11 cellular contexts compared by ENCODE assay signal in genomic region chr12:53975019-53975815, GRCh38. TPM values are rescaled to one million over a fixed set of nuclear protein-coding genes. Genes with fewer than 3 reads are reported as not detected.
DNase-seq lines count a peak whose midpoint lies in the region; ATAC-seq and TF ChIP-seq lines count a peak whose summit lies in the region.
"Had no signal": no experiment of that assay in that cellular context is flagged by ENCODE, and none has a peak within 500 bp of the region (broad histone marks: within the 10 kb centered on the region; RNA-seq: fewer than 3 reads in every experiment).

No MANE protein-coding gene starts in this region.

- H2BK120ac ChIP-seq in IMR-90 (ENCODE audit: low read depth, low read length), result no peak overlapping the region

- CTCF ChIA-PET in IMR-90 (lab: Yijun Ruan, JAX), result interaction anchor here (0.6 kb wide), 1 partner anchor 98 kb away, joined by 3 read pairs; no protein-coding TSS in a partner anchor

- H3K79me1 ChIP-seq in IMR-90 (ENCODE audit: low read depth in 1 of 2, low read length in 2 of 2), result no peaks in the 10 kb centered on the region

- in situ Hi-C loops in IMR-90 (cut with MboI; ENCODE audit: low sequenced_read_pairs), result no loop called here

- POLR2A ChIA-PET in IMR-90 (lab: Charles Lee; ENCODE audit: unreplicated experiment), result no interaction called here

- H2AK5ac ChIP-seq in IMR-90 (ENCODE audit: low read depth, low read length), result no peak overlapping the region

- TF ChIP-seq POLR2A in IMR-90 (IDR thresholded peaks at IDR 0.05; ENCODE audit: low read depth, low read length) (no peak), breast epithelium (IDR thresholded peaks at IDR 0.05) (no peak), body of pancreas (IDR thresholded peaks at IDR 0.05) (no peak)

- H2BK5ac ChIP-seq in IMR-90 (ENCODE audit: low read depth, low read length, poor library complexity, severe bottlenecking), result no peak overlapping the region

- H3K14ac ChIP-seq in IMR-90 (replicated peaks; ENCODE audit: low read depth, low read length), result no peak overlapping the region

- ATAC-seq in IMR-90 (ENCODE audit: low read depth) (no peak), GM19455 (IDR thresholded peaks at IDR 0.05; ENCODE audit: unreplicated experiment) (no peak), body of pancreas (no peak)

- H3K27me3 ChIP-seq in BLaER1 treated with 17β-estradiol and CSF1 and Interleukin-3, amounts not matched to agents 10 nM and 100 nM, result peaks cover 100% of the 10 kb centered on the region in 11 experiments
- H3K27me3 ChIP-seq in IMR-90 (ENCODE audit: control insufficient read depth, insufficient read depth, low read length), result peaks cover 97% of the 10 kb centered on the region
- peaks cover 11 to 94% of the 10 kb centered on the region in 2 donors for H3K27me3 ChIP-seq in breast epithelium
- peaks cover 100% of the 10 kb centered on the region for H3K27me3 ChIP-seq in neural progenitor cell
- peaks cover 3 to 78% of the 10 kb centered on the region in 2 donors for H3K27me3 ChIP-seq in body of pancreas

- no peak overlapping the region for H4K5ac ChIP-seq in IMR-90 (ENCODE audit: low read depth, low read length)

- no peak overlapping the region for H3K27ac ChIP-seq in BLaER1 treated with 17β-estradiol and CSF1 and Interleukin-3, amounts not matched to agents 10 nM and 100 nM
- H3K27ac ChIP-seq in IMR-90 (ENCODE audit: insufficient read depth, low read length) (no peak overlapping the region), breast epithelium (peak overlapping the region in 1 of 2 donors; percentile 25), neural progenitor cell (no peak overlapping the region), body of pancreas (no peak overlapping the region)

- H3K79me2 ChIP-seq in neural progenitor cell (ENCODE audit: low read depth), result no peaks in the 10 kb centered on the region

- H3K56ac ChIP-seq in IMR-90 (ENCODE audit: extremely low read depth, insufficient read depth, low read length), result no peak overlapping the region

- H3K27me3 Mint-ChIP-seq in neural progenitor cell (ENCODE audit: insufficient read depth, low read depth), result peaks cover 92% of the 10 kb centered on the region

- peaks cover 9 to 62% (median 34%) of the 10 kb centered on the region in 11 experiments for H3K9me3 ChIP-seq in BLaER1 treated with 17β-estradiol and CSF1 and Interleukin-3, amounts not matched to agents 10 nM and 100 nM (replicated peaks in 1 of 11)
- H3K9me3 ChIP-seq in IMR-90 (ENCODE audit: control insufficient read depth, insufficient read depth, low read length) (peaks cover 16% of the 10 kb centered on the region), breast epithelium (no peaks in the 10 kb centered on the region), neural progenitor cell (ENCODE audit: low read depth) (no peaks in the 10 kb centered on the region), body of pancreas (no peaks in the 10 kb centered on the region)

- 4% methylated on average over 8 of the region's 49 CpGs; no CpG with 5 or more reads in 1 of the 2 experiments for WGBS in IMR-90 (ENCODE audit: extremely low coverage in 2 of 2, insufficient read length in 1 of 2), 2 experiments
- 4 to 7% methylated on average over 42 to 45 of the region's 49 CpGs for WGBS in body of pancreas, 2 donors

- intact Hi-C loops in IMR-90 (cut with micrococcal nuclease), result no loop called here
- intact Hi-C loops in breast epithelium (cut with DNase I; ENCODE audit: low total_unique reads), result no loop called here
- intact Hi-C loops in body of pancreas (cut with DNase I), result no loop called here

- peaks cover 0 to 12% (median 5%) of the 10 kb centered on the region in 10 experiments; a peak in 9 of 20 replicates for H3K4me1 ChIP-seq in BLaER1 treated with 17β-estradiol and CSF1 and Interleukin-3, amounts not matched to agents 10 nM and 100 nM
- peaks cover 2% of the 10 kb centered on the region; the same call in 1 of the 2 replicates for H3K4me1 ChIP-seq in IMR-90 (ENCODE audit: control insufficient read depth, insufficient read depth, low read length)
- peaks cover 0 to 8% of the 10 kb centered on the region in 2 donors for H3K4me1 ChIP-seq in breast epithelium
- no peaks in the 10 kb centered on the region for H3K4me1 ChIP-seq in neural progenitor cell
- peaks cover 22% of the 10 kb centered on the region for H3K4me1 ChIP-seq in body of pancreas

- no peaks in the 10 kb centered on the region for H3K9me1 ChIP-seq in IMR-90 (ENCODE audit: insufficient read depth, low read length)

- H3K4me3 Mint-ChIP-seq in neural progenitor cell, result peak overlapping the region; percentile 72

- H2BK20ac ChIP-seq in IMR-90 (ENCODE audit: low read depth, low read length), result no peak overlapping the region

- H2AFZ ChIP-seq in IMR-90 (replicated peaks; ENCODE audit: low read length, poor library complexity) (peak overlapping the region; percentile 14), neural progenitor cell (replicated peaks) (no peak overlapping the region)

- no peak for DNase-seq in IMR-90
- DNase-seq in breast epithelium (ENCODE audit: low spot score in 2 of 2), result no peak
- DNase-seq in neural progenitor cell (ENCODE audit: low spot score), result peak; percentile 74
- no peak for DNase-seq in NCI-H2081 treated with DMSO at 0.1 percent for 48 hours (lab: John Stamatoyannopoulos, UW)
- DNase-seq in AG08396 (ENCODE audit: low spot score), result no peak
- DNase-seq in body of pancreas, result no peak
- DNase-seq: aorta, NCI-H1048 had no signal

- no peaks in the 10 kb centered on the region for H3K36me3 ChIP-seq in BLaER1 treated with 17β-estradiol and CSF1 and Interleukin-3, amounts not matched to agents 10 nM and 100 nM
- no peaks in the 10 kb centered on the region for H3K36me3 ChIP-seq in IMR-90 (ENCODE audit: control insufficient read depth, insufficient read depth, low read length)
- no peaks in the 10 kb centered on the region for H3K36me3 ChIP-seq in breast epithelium
- H3K36me3 ChIP-seq in neural progenitor cell, result no peaks in the 10 kb centered on the region
- no peaks in the 10 kb centered on the region for H3K36me3 ChIP-seq in body of pancreas (replicated peaks in 1 of 2; ENCODE audit: insufficient read depth in 1 of 2, low read depth in 2 of 2)

- no peak overlapping the region for H4K8ac ChIP-seq in IMR-90 (ENCODE audit: low read depth in 2 of 2, low read length in 2 of 2)

- peaks cover 5% of the 10 kb centered on the region for H3K9me3 Mint-ChIP-seq in neural progenitor cell

- no peak overlapping the region for H3K18ac ChIP-seq in IMR-90 (ENCODE audit: low read depth, low read length)

- no peaks in the 10 kb centered on the region for H3K4me1 Mint-ChIP-seq in neural progenitor cell

- H4K91ac ChIP-seq in IMR-90 (ENCODE audit: insufficient read depth, low read depth, low read length), result no peak overlapping the region

- H3K4ac ChIP-seq in IMR-90 (ENCODE audit: low read depth, low read length), result no peak overlapping the region

- H3K4me3 ChIP-seq in BLaER1 treated with 17β-estradiol and CSF1 and Interleukin-3, amounts not matched to agents 10 nM and 100 nM, result peak overlapping the region in 5 of 10 experiments; percentile 25 to 61 (median 58); a peak in 6 of 20 replicates
- H3K4me3 ChIP-seq in IMR-90 (ENCODE audit: insufficient read depth, low read depth, low read length) (no peak overlapping the region), breast epithelium (peak overlapping the region; percentile 42 to 65 (median 46)), neural progenitor cell (no peak overlapping the region), body of pancreas (no peak overlapping the region)

- H3F3A ChIP-seq in neural progenitor cell (ENCODE audit: low read depth), result no peaks in the 10 kb centered on the region

- H3K4me2 ChIP-seq in BLaER1 treated with 17β-estradiol and CSF1 and Interleukin-3, amounts not matched to agents 10 nM and 100 nM, result peak overlapping the region in 9 of 11 experiments; percentile 2 to 89 (median 78); a peak in 13 of 22 replicates
- peak overlapping the region; percentile 50; the same call in 1 of the 2 replicates for H3K4me2 ChIP-seq in IMR-90 (ENCODE audit: low read depth, low read length)
- H3K4me2 ChIP-seq in neural progenitor cell, result no peak overlapping the region

- BruUV-seq in IMR-90 (replicated peaks; lab: Mats Ljungman, UMichigan), result no TSS peak

- H2AK9ac ChIP-seq in IMR-90 (replicated peaks; ENCODE audit: low read depth, low read length, poor library complexity), result no peak overlapping the region

- no peaks in the 10 kb centered on the region for H3K36me3 Mint-ChIP-seq in neural progenitor cell

- no peak overlapping the region for H3K9ac ChIP-seq in BLaER1 treated with 17β-estradiol and CSF1 and Interleukin-3, amounts not matched to agents 10 nM and 100 nM
- H3K9ac ChIP-seq in IMR-90 (ENCODE audit: low read depth, low read length) (no peak overlapping the region), neural progenitor cell (no peak overlapping the region)

- dilution Hi-C loops in IMR-90 (cut with HindIII; ENCODE audit: low sequenced_read_pairs, unreplicated experiment), result no loop called here

- H3K27ac Mint-ChIP-seq in neural progenitor cell, result no peak overlapping the region

- no peak overlapping the region for H2BK15ac ChIP-seq in IMR-90 (ENCODE audit: low read depth, low read length)

- TF ChIP-seq RAD21 in IMR-90 (IDR thresholded peaks at IDR 0.05; ENCODE audit: low read length), result no peak

- TF ChIP-seq CTCF in IMR-90 (conservative IDR thresholded peaks at IDR 0.05; ENCODE audit: low read depth, low read length) (no peak), breast epithelium (IDR thresholded peaks at IDR 0.05) (no peak), neural progenitor cell (IDR thresholded peaks at IDR 0.05) (no peak), body of pancreas (IDR thresholded peaks at IDR 0.05) (no peak)

- peaks cover 0 to 86% (median 68%) of the 10 kb centered on the region in 11 experiments; a peak in 17 of 22 replicates for H4K20me1 ChIP-seq in BLaER1 treated with 17β-estradiol and CSF1 and Interleukin-3, amounts not matched to agents 10 nM and 100 nM
- H4K20me1 ChIP-seq in IMR-90 (ENCODE audit: insufficient read depth, low read length) (peaks cover 2% of the 10 kb centered on the region; the same call in 1 of the 2 replicates), neural progenitor cell (ENCODE audit: low read depth) (peaks cover 74% of the 10 kb centered on the region)

- no peak overlapping the region for H3K23ac ChIP-seq in IMR-90 (ENCODE audit: low read depth, low read length)

RNA-seq across cellular contexts. Expression of gene HOTAIR, which starts 0.5 kb away (rescaled TPM):
- total RNA-seq in IMR-90 (2012; rRNA removed) (not detected in 2 replicates), breast epithelium (1 to 10 TPM in 1 of 3 donors, under 1 TPM in 1, not detected in 1; 0.73 to 1.3 TPM), neural progenitor cell (ENCODE audit: low replicate concordance) (not detected in 2 replicates), body of pancreas (not detected)
- polyA plus RNA-seq in IMR-90 (2012; rRNA removed), result not detected in 2 replicates
- polyA plus RNA-seq in IMR-90 (2012; cell fraction: cytosol; rRNA removed), result not detected in 2 replicates
- polyA plus RNA-seq in IMR-90 (2012; cell fraction: nucleus; rRNA removed; ENCODE audit: low replicate concordance), result not detected in 2 replicates
- total RNA-seq: T-helper 1 cell treated with Interleukin-12 subunit alpha and Interleukin-12 subunit beta and Interleukin-4 antibody, amounts not matched to agents 30 ng/mL and 1 ng/mL, for 36 hours had no signal
- polyA plus RNA-seq: aorta had no signal

RNA-seq across cellular contexts. Expression of gene HOXC11, which starts 2.3 kb away (rescaled TPM):
- total RNA-seq in IMR-90 (2012; rRNA removed), result not detected in 2 replicates
- not detected in 2 replicates for polyA plus RNA-seq in IMR-90 (2012; rRNA removed)
- not detected in 2 replicates for polyA plus RNA-seq in IMR-90 (2012; cell fraction: cytosol; rRNA removed)
- polyA plus RNA-seq in IMR-90 (2012; cell fraction: nucleus; rRNA removed; ENCODE audit: low replicate concordance), result not detected in 2 replicates
- total RNA-seq in breast epithelium, result under 1 TPM in 1 of 3 donors, not detected in 2; 0.29 TPM
- not detected in 2 replicates for total RNA-seq in neural progenitor cell (ENCODE audit: low replicate concordance)
- total RNA-seq in body of pancreas, result not detected
- total RNA-seq: T-helper 1 cell treated with Interleukin-12 subunit alpha and Interleukin-12 subunit beta and Interleukin-4 antibody, amounts not matched to agents 30 ng/mL and 1 ng/mL, for 36 hours had no signal

RNA-seq across cellular contexts. Expression of gene HOXC10, which starts 9.7 kb away (rescaled TPM):
- not detected in 2 replicates for total RNA-seq in IMR-90 (2012; rRNA removed)
- polyA plus RNA-seq in IMR-90 (2012; rRNA removed), result 0.15 TPM in 1 of 2 replicates, not detected in the other
- not detected in 2 replicates for polyA plus RNA-seq in IMR-90 (2012; cell fraction: cytosol; rRNA removed)
- polyA plus RNA-seq in IMR-90 (2012; cell fraction: nucleus; rRNA removed; ENCODE audit: low replicate concordance), result not detected in 2 replicates
- total RNA-seq in breast epithelium, result 10 to 100 TPM in 1 of 3 donors, 1 to 10 TPM in 2; 2.0 to 10.9 (median 4.3) TPM
- not detected in 2 replicates for total RNA-seq in neural progenitor cell (ENCODE audit: low replicate concordance)
- not detected for total RNA-seq in body of pancreas
- total RNA-seq: T-helper 1 cell treated with Interleukin-12 subunit alpha and Interleukin-12 subunit beta and Interleukin-4 antibody, amounts not matched to agents 30 ng/mL and 1 ng/mL, for 36 hours had no signal

RNA-seq across cellular contexts. Expression of gene HOXC12, which starts 20.5 kb away (rescaled TPM):
- total RNA-seq in IMR-90 (2012; rRNA removed) (not detected in 2 replicates), breast epithelium (under 1 TPM in 1 of 3 donors, not detected in 2; 0.15 TPM), neural progenitor cell (ENCODE audit: low replicate concordance) (not detected in 2 replicates), body of pancreas (not detected)
- polyA plus RNA-seq in IMR-90 (2012; rRNA removed), result not detected in 2 replicates
- not detected in 2 replicates for polyA plus RNA-seq in IMR-90 (2012; cell fraction: cytosol; rRNA removed)
- not detected in 2 replicates for polyA plus RNA-seq in IMR-90 (2012; cell fraction: nucleus; rRNA removed; ENCODE audit: low replicate concordance)
- total RNA-seq: T-helper 1 cell treated with Interleukin-12 subunit alpha and Interleukin-12 subunit beta and Interleukin-4 antibody, amounts not matched to agents 30 ng/mL and 1 ng/mL, for 36 hours had no signal
- polyA plus RNA-seq: aorta had no signal

RNA-seq across cellular contexts. Expression of gene HOXC9, which starts 24.7 kb away (rescaled TPM):
- not detected in 2 replicates for total RNA-seq in IMR-90 (2012; rRNA removed)
- 0.13 and 0.26 TPM in 2 replicates for polyA plus RNA-seq in IMR-90 (2012; rRNA removed)
- polyA plus RNA-seq in IMR-90 (2012; cell fraction: cytosol; rRNA removed), result 0.41 and 0.46 TPM in 2 replicates
- 0.13 and 0.21 TPM in 2 replicates for polyA plus RNA-seq in IMR-90 (2012; cell fraction: nucleus; rRNA removed; ENCODE audit: low replicate concordance)
- 10 to 100 TPM in 1 of 3 donors, 1 to 10 TPM in 2; 3.8 to 16.8 (median 4.6) TPM for total RNA-seq in breast epithelium
- not detected in 2 replicates for total RNA-seq in neural progenitor cell (ENCODE audit: low replicate concordance)
- total RNA-seq in body of pancreas, result not detected
- total RNA-seq: T-helper 1 cell treated with Interleukin-12 subunit alpha and Interleukin-12 subunit beta and Interleukin-4 antibody, amounts not matched to agents 30 ng/mL and 1 ng/mL, for 36 hours had no signal

Comparison
In these comparisons a context has a peak if more than half of its experiments do, and no peak if none do; other contexts are left out.
1. H3K4me3 ChIP-seq: peak in breast epithelium (3 of 3); none in IMR-90 (single experiment), neural progenitor cell (single experiment) and body of pancreas (0 of 2).